ENCODE assay signal across 1 cellular context in genomic region chr6:36132221-36132895, GRCh38.
TF ChIP-seq lines count a peak whose summit lies in the region.

No MANE protein-coding gene starts in this region.

TF ChIP-seq in IMR-90, 13 proteins besides CTCF, POLR2A, EP300 and RAD21 (continued from another document):
- no peak for TF ChIP-seq USF2 (IDR thresholded peaks at IDR 0.05; ENCODE audit: low read depth, low read length)
- no peak for TF ChIP-seq MAZ (IDR thresholded peaks at IDR 0.05; ENCODE audit: borderline replicate concordance, low read depth, low read length)
- no peak for TF ChIP-seq FOS (IDR thresholded peaks at IDR 0.05; ENCODE audit: low read depth, low read length)
- no peak for TF ChIP-seq RCOR1 (IDR thresholded peaks at IDR 0.05; ENCODE audit: insufficient replicate concordance, low read length)
- no peak for TF ChIP-seq MXI1 (IDR thresholded peaks at IDR 0.05; ENCODE audit: borderline replicate concordance, low read depth, low read length)
- TF ChIP-seq MAFK (IDR thresholded peaks at IDR 0.05; ENCODE audit: low read depth, low read length), result no peak
- no peak for TF ChIP-seq CEBPB (IDR thresholded peaks at IDR 0.05; ENCODE audit: low read depth, low read length)
